Comparison of ENCODE assay signal across 31 cellular contexts in the genomic region with DNA sequence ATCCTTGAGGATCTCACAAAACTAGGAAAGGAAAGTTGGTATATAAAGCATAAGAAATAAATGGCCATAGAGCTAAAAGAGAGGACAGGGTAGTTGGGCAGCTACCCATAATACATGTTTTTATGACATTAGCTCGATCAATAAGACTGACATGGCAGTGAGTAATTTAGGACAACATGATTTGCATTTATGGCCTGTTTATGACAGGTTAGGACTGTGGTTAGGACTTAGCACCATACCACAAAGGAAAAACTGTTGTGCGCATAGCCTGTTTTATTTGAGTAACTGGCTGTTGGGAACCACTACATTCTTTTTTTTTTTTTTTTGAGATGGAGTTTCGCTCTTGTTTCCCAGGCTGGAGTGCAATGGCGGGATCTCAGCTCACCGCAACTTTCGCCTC. TPM values are rescaled to one million over a fixed set of nuclear protein-coding genes. Genes with fewer than 3 reads are reported as not detected.
A peak's percentile ranks its signal among the peaks of the same experiment; 100 is the strongest.
DNase-seq lines count a peak whose midpoint lies in the region; ATAC-seq and TF ChIP-seq lines count a peak whose summit lies in the region.
"Had no signal": no experiment of that assay in that cellular context is flagged by ENCODE, and none has a peak within 500 bp of the region (broad histone marks: within the 10 kb centered on the region; RNA-seq: fewer than 3 reads in every experiment).

No MANE protein-coding gene starts in this region.

- H3K27me3 Mint-ChIP-seq in activated CD4-positive, alpha-beta T cell treated with anti-CD3 and anti-CD28 coated beads, Interleukin-2, amount 10 ng/mL, durations not matched to agents 24 days and 14 days: no peaks in the 10 kb centered on the region
- H3K27me3 Mint-ChIP-seq in mesothelial cell of epicardium (ENCODE audit: low read depth): no peaks in the 10 kb centered on the region
- H3K27me3 Mint-ChIP-seq: dendritic cell treated with granulocyte-macrophage colony-stimulating factor and Interleukin-4, amounts not matched to agents 40 ng/mL and 50 ng/mL, for 4 days; T-helper 17 cell had no signal

- no peak overlapping the region for H3K4me3 ChIP-seq in HEK293 (ENCODE audit: low read depth, low read length)
- H3K4me3 ChIP-seq: adrenal gland; BLaER1 treated with 17β-estradiol and CSF1 and Interleukin-3, amounts not matched to agents 10 nM and 100 nM; body of pancreas; left ventricle myocardium inferior; neural progenitor cell; PC-9; skin epidermis had no signal

- CTCF ChIA-PET in HEK293 (lab: Yijun Ruan, JAX): interaction anchor here (0.6 kb wide), 2 partner anchors 39 to 478 kb away, joined by 3 to 4 read pairs; no protein-coding TSS in a partner anchor

- ATAC-seq in GM21528 (IDR thresholded peaks at IDR 0.05; ENCODE audit: low FRiP score, unreplicated experiment): no peak
- ATAC-seq: activated CD4-positive, CD25-positive, alpha-beta regulatory T cell treated with anti-CD3 and anti-CD28 coated beads, Interleukin-2, amount 50 U/mL, for 24 hours; activated T-cell treated with anti-CD3 and anti-CD28 coated beads, Interleukin-2, amount 50 U/mL, for 4 hours; body of pancreas; esophagus mucosa; stimulated activated naive CD8-positive, alpha-beta T cell treated with anti-CD3 and anti-CD28 coated beads, Interleukin-15, Interleukin-2, amounts not matched to agents 100 U/mL and 50 U/mL, for 24 hours; T-helper 17 cell had no signal

- intact Hi-C loops in activated CD4-positive, alpha-beta T cell treated with anti-CD3 and anti-CD28 coated beads, Interleukin-2, amount 10 ng/mL, durations not matched to agents 24 days and 14 days (cut with micrococcal nuclease): no loop called here

- TF ChIP-seq CTCF in HEK293 (tag by site-specific recombination; IDR thresholded peaks at IDR 0.05) (no peak), mesothelial cell of epicardium (IDR thresholded peaks at IDR 0.05; ENCODE audit: unreplicated experiment) (no peak)

- H3K36me3 Mint-ChIP-seq in activated CD4-positive, alpha-beta T cell treated with anti-CD3 and anti-CD28 coated beads, Interleukin-2, amount 10 ng/mL, durations not matched to agents 24 days and 14 days (ENCODE audit: low read depth): peaks cover 34% of the 10 kb centered on the region
- H3K36me3 Mint-ChIP-seq in mesothelial cell of epicardium: peaks cover 38% of the 10 kb centered on the region

- no peak overlapping the region for H3K27ac ChIP-seq in HEK293 (ENCODE audit: extremely low read depth, low read depth, low read length)
- H3K27ac ChIP-seq: 22Rv1; adrenal gland; BLaER1 treated with 17β-estradiol and CSF1 and Interleukin-3, amounts not matched to agents 10 nM and 100 nM; body of pancreas; left ventricle myocardium inferior; neural progenitor cell; PC-9; skin epidermis had no signal

- POLR2A ChIA-PET in HEK293 (lab: Yijun Ruan, JAX): interaction anchor here (0.6 to 1.6 kb wide), 3 partner anchors 18 to 124 kb away, joined by 3 to 6 read pairs (median 4); a partner anchor contains a TSS

- H3K36me3 ChIP-seq in HEK293 (ENCODE audit: control insufficient read depth in 2 of 2, insufficient read depth in 1 of 2, low read length in 2 of 2): peaks cover 46 to 81% of the 10 kb centered on the region in 2 experiments
- H3K36me3 ChIP-seq: adrenal gland had no signal

- no peaks in the 10 kb centered on the region for H3K4me1 ChIP-seq in HEK293 (ENCODE audit: control insufficient read depth, insufficient read depth, low read length)
- H3K4me1 ChIP-seq: adrenal gland, body of pancreas, left ventricle myocardium inferior, neural progenitor cell had no signal

- no peaks in the 10 kb centered on the region for H3K9me3 ChIP-seq in HEK293 (ENCODE audit: control insufficient read depth, insufficient read depth, low read depth, low read length)
- H3K9me3 ChIP-seq: adrenal gland; BLaER1 treated with 17β-estradiol and CSF1 and Interleukin-3, amounts not matched to agents 10 nM and 100 nM; body of pancreas; left ventricle myocardium inferior; SK-N-SH had no signal

- H3K4me3 Mint-ChIP-seq in activated CD4-positive, alpha-beta T cell treated with anti-CD3 and anti-CD28 coated beads, Interleukin-2, amount 10 ng/mL, durations not matched to agents 24 days and 14 days: no peak overlapping the region
- no peak overlapping the region for H3K4me3 Mint-ChIP-seq in mesothelial cell of epicardium
- H3K4me3 Mint-ChIP-seq: activated T-cell treated with anti-CD3 and anti-CD28 coated beads, Interleukin-2, amount 50 U/mL, for 4 hours; dendritic cell treated with granulocyte-macrophage colony-stimulating factor and Interleukin-4, amounts not matched to agents 40 ng/mL and 50 ng/mL, for 4 days; neural progenitor cell; T-helper 17 cell had no signal

- peak overlapping the region; percentile 17 for H3K27ac Mint-ChIP-seq in activated CD4-positive, alpha-beta T cell treated with anti-CD3 and anti-CD28 coated beads, Interleukin-2, amount 10 ng/mL, durations not matched to agents 24 days and 14 days
- peak overlapping the region; percentile 21 for H3K27ac Mint-ChIP-seq in mesothelial cell of epicardium
- H3K27ac Mint-ChIP-seq: dendritic cell treated with granulocyte-macrophage colony-stimulating factor and Interleukin-4, amounts not matched to agents 40 ng/mL and 50 ng/mL, for 4 days; neural progenitor cell had no signal

- DNase-seq in activated CD4-positive, alpha-beta T cell treated with anti-CD3 and anti-CD28 coated beads, Interleukin-2, amount 10 ng/mL, durations not matched to agents 24 days and 14 days: peak; percentile 32
- no peak for DNase-seq in activated CD4-positive, alpha-beta T cell treated with anti-CD3 and anti-CD28 coated beads for 4 hours
- DNase-seq in M059J (ENCODE audit: low read depth): peak; percentile 10
- DNase-seq in mesothelial cell of epicardium (ENCODE audit: low spot score in 2 of 2, unreplicated experiment in 2 of 2): no peak
- DNase-seq in activated CD4-positive, alpha-beta T cell treated with anti-CD3 and anti-CD28 coated beads, Interleukin-2, amount 50 U/mL, for 1 hour: no peak
- DNase-seq in HuH-7.5 (ENCODE audit: low spot score): no peak
- DNase-seq: activated naive CD4-positive, alpha-beta T cell; activated T-cell treated with anti-CD3 and anti-CD28 coated beads, Interleukin-2, amount 50 U/mL, for 4 hours; adrenal gland; body of pancreas; DMS153; head of caudate nucleus; islet precursor cell; left ventricle myocardium inferior; mesendoderm; NCI-H1105; NCI-H187 treated with DMSO at 0.1 percent for 48 hours; NCI-H524; PC-9; SK-N-SH; stimulated activated naive CD8-positive, alpha-beta T cell treated with anti-CD3 and anti-CD28 coated beads, Interleukin-15, Interleukin-2, amounts not matched to agents 100 U/mL and 50 U/mL, for 24 hours; T-helper 17 cell had no signal

- H3K4me1 Mint-ChIP-seq in activated CD4-positive, alpha-beta T cell treated with anti-CD3 and anti-CD28 coated beads, Interleukin-2, amount 10 ng/mL, durations not matched to agents 24 days and 14 days: peaks cover 12% of the 10 kb centered on the region
- no peaks in the 10 kb centered on the region for H3K4me1 Mint-ChIP-seq in mesothelial cell of epicardium
- H3K4me1 Mint-ChIP-seq: neural progenitor cell had no signal

- H3K9me3 Mint-ChIP-seq in activated CD4-positive, alpha-beta T cell treated with anti-CD3 and anti-CD28 coated beads, Interleukin-2, amount 10 ng/mL, durations not matched to agents 24 days and 14 days: no peaks in the 10 kb centered on the region
- no peaks in the 10 kb centered on the region for H3K9me3 Mint-ChIP-seq in mesothelial cell of epicardium
- H3K9me3 Mint-ChIP-seq: activated T-cell treated with anti-CD3 and anti-CD28 coated beads, Interleukin-2, amount 50 U/mL, for 4 hours; dendritic cell treated with granulocyte-macrophage colony-stimulating factor and Interleukin-4, amounts not matched to agents 40 ng/mL and 50 ng/mL, for 4 days; neural progenitor cell had no signal

TF ChIP-seq in HEK293, 187 proteins besides CTCF, POLR2A, EP300 and RAD21:
- TF ChIP-seq, protein P1, sequence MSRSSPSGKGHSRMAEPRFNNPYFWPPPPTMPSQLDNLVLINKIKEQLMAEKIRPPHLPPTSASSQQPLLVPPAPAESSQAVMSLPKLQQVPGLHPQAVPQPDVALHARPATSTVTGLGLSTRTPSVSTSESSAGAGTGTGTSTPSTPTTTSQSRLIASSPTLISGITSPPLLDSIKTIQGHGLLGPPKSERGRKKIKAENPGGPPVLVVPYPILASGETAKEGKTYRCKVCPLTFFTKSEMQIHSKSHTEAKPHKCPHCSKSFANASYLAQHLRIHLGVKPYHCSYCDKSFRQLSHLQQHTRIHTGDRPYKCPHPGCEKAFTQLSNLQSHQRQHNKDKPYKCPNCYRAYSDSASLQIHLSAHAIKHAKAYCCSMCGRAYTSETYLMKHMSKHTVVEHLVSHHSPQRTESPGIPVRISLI (tag by site-specific recombination; IDR thresholded peaks at IDR 0.05): peak; percentile 81
- no peak for TF ChIP-seq GLIS2 (tag by site-specific recombination; IDR thresholded peaks at IDR 0.05)
TF ChIP-seq in HEK293: peak in this region for 1.

RNA-seq across cellular contexts. Expression of a gene that starts 18.0 kb away (rescaled TPM):
- total RNA-seq in activated CD4-positive, alpha-beta T cell treated with anti-CD3 and anti-CD28 coated beads, Interleukin-2, amount 10 ng/mL, durations not matched to agents 24 days and 14 days: 26.5 and 29.3 TPM in 2 replicates
- 17.0 and 35.7 TPM in 2 replicates for total RNA-seq in M059J (2014; rRNA removed; shearing (Covaris generic))
- 23.0 to 25.3 TPM (median 24.4 TPM) in 3 replicates for total RNA-seq in mesothelial cell of epicardium

RNA-seq across cellular contexts. Expression of a gene that starts 30.3 kb away (rescaled TPM):
- total RNA-seq in activated CD4-positive, alpha-beta T cell treated with anti-CD3 and anti-CD28 coated beads, Interleukin-2, amount 10 ng/mL, durations not matched to agents 24 days and 14 days: 60.5 and 62.2 TPM in 2 replicates
- 131 and 134 TPM in 2 replicates for total RNA-seq in M059J (2014; rRNA removed; shearing (Covaris generic))
- 59.6 to 64.0 TPM (median 61.7 TPM) in 3 replicates for total RNA-seq in mesothelial cell of epicardium

RNA-seq across cellular contexts. Expression of a gene that starts 30.9 kb away (rescaled TPM):
- 29.7 and 32.6 TPM in 2 replicates for total RNA-seq in activated CD4-positive, alpha-beta T cell treated with anti-CD3 and anti-CD28 coated beads, Interleukin-2, amount 10 ng/mL, durations not matched to agents 24 days and 14 days
- total RNA-seq in M059J (2014; rRNA removed; shearing (Covaris generic)): 18.7 and 28.1 TPM in 2 replicates
- 13.3 to 15.2 TPM (median 15.1 TPM) in 3 replicates for total RNA-seq in mesothelial cell of epicardium

Comparison
In these comparisons a context has a peak if more than half of its experiments do, and no peak if none do; other contexts are left out.
1. DNase-seq: peak in activated CD4-positive, alpha-beta T cell treated with anti-CD3 and anti-CD28 coated beads, Interleukin-2, amount 10 ng/mL, durations not matched to agents 24 days and 14 days (single experiment) and M059J (single experiment); none in activated CD4-positive, alpha-beta T cell treated with anti-CD3 and anti-CD28 coated beads for 4 hours (0 of 2), mesothelial cell of epicardium (0 of 2), activated CD4-positive, alpha-beta T cell treated with anti-CD3 and anti-CD28 coated beads, Interleukin-2, amount 50 U/mL, for 1 hour (single experiment) and HuH-7.5 (single experiment).